8 cellular contexts compared by ENCODE assay signal in the genomic region with DNA sequence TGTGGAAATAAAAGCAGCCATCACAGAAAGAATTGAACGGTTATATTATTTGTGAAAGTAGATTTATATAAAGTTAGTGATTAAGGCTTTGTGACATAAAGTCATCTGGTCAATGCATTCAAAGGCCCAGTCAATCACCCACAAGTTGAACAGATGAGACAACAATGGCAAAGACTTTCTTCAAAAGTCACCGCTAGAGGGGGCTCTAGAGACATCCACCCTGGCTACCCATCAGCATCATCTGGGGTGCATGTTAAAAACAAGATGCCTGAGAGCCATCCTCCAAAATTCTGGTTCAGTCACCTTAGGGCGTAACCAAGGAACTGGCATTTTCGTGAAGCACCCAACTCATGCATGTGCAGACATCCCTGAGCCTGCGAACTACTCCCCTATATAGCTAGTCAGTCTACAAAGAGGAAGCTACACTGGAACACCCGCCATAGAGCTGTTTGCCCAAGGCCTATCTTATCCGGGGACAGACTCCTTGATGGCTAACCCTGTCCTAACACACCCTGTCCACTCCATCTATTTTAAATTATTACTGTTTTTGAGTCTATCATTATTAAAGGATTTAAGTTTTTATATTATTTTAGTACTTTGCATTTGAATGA.
DNase-seq lines count a peak whose midpoint lies in the region; ATAC-seq, FAIRE-seq and TF ChIP-seq lines count a peak whose summit lies in the region.

No MANE protein-coding gene starts in this region.

- H3K9me3 ChIP-seq in GM12878 (replicated peaks; ENCODE audit: control insufficient read depth, insufficient read depth, low read length) = no peaks in the 10 kb centered on the region; the same call in 2 of the 3 replicates

- no peaks in the 10 kb centered on the region for H3K36me3 Mint-ChIP-seq in activated CD4-positive, alpha-beta T cell treated with anti-CD3 and anti-CD28 coated beads, Interleukin-2, amount 10 ng/mL, durations not matched to agents 7 days and 5 days (ENCODE audit: low read depth)

- POLR2A ChIA-PET in activated CD4-positive, alpha-beta T cell treated with anti-CD3 and anti-CD28 coated beads, Interleukin-2, amount 10 ng/mL, durations not matched to agents 7 days and 5 days (lab: Charles Lee) = no interaction called here
- POLR2A ChIA-PET in GM12878 (lab: Charles Lee) = no interaction called here

- DNase-seq in activated CD4-positive, alpha-beta T cell treated with anti-CD3 and anti-CD28 coated beads, Interleukin-2, amount 10 ng/mL, durations not matched to agents 7 days and 5 days = peak; percentile 59
- no peak for DNase-seq in activated CD4-positive, alpha-beta T cell treated with anti-CD3 and anti-CD28 coated beads, Interleukin-2, amount 50 U/mL, for 1 hour
- DNase-seq in NCI-H1105 treated with DMSO at 0.1 percent for 48 hours (lab: John Stamatoyannopoulos, UW) = peak; percentile 61
- no peak for DNase-seq in GM12878 (ENCODE audit: low read depth, low spot score)
- DNase-seq in medulla oblongata (ENCODE audit: extremely low spot score) = peak; percentile 62
- no peak for DNase-seq in G401 (ENCODE audit: low spot score)
- DNase-seq in lower leg skin (ENCODE audit: low spot score in 2 of 2) = no peak

- CTCF ChIA-PET in activated CD4-positive, alpha-beta T cell treated with anti-CD3 and anti-CD28 coated beads, Interleukin-2, amount 10 ng/mL, durations not matched to agents 7 days and 5 days (lab: Charles Lee) = no interaction called here
- CTCF ChIA-PET in GM12878 (lab: Yijun Ruan, JAX) = interaction anchor here (0.6 to 6.1 kb wide), 8 partner anchors 9 to 464 kb away, joined by 3 to 37 read pairs (median 4); no protein-coding TSS in a partner anchor

- peaks cover 1% of the 10 kb centered on the region for H3K9me3 Mint-ChIP-seq in activated CD4-positive, alpha-beta T cell treated with anti-CD3 and anti-CD28 coated beads, Interleukin-2, amount 10 ng/mL, durations not matched to agents 7 days and 5 days

- no peak overlapping the region for H2AFZ ChIP-seq in GM12878 (ENCODE audit: control insufficient read depth, low read depth, low read length)

- H3K4me3 Mint-ChIP-seq in activated CD4-positive, alpha-beta T cell treated with anti-CD3 and anti-CD28 coated beads, Interleukin-2, amount 10 ng/mL, durations not matched to agents 7 days and 5 days = no peak overlapping the region

- no peaks in the 10 kb centered on the region for H3K4me1 ChIP-seq in GM12878 (ENCODE audit: control insufficient read depth, insufficient read depth, low read length)

- H3K27ac Mint-ChIP-seq in activated CD4-positive, alpha-beta T cell treated with anti-CD3 and anti-CD28 coated beads, Interleukin-2, amount 10 ng/mL, durations not matched to agents 7 days and 5 days = no peak overlapping the region

- BruUV-seq in GM12878 (replicated peaks; lab: Mats Ljungman, UMichigan) = no TSS peak

- H3K27me3 ChIP-seq in GM12878 (replicated peaks in 1 of 2; ENCODE audit: control insufficient read depth in 2 of 2, insufficient read depth in 2 of 2, low read length in 1 of 2) = no peaks in the 10 kb centered on the region

- TF ChIP-seq POLR2A in GM12878 (IDR thresholded peaks at IDR 0.05; ENCODE audit: low read depth, low read length) = no peak
- no peak for TF ChIP-seq POLR2A in lower leg skin (IDR thresholded peaks at IDR 0.05)

- FAIRE-seq in GM12878 (lab: Jason Lieb, UNC) = no peak

- WGBS in GM12878 (ENCODE audit: insufficient coverage, insufficient replicate concordance, low lambda C conversion rate, missing lambda C conversion rate) = 26% methylated on average over 7 of the region's 7 CpGs
- 49 to 53% methylated on average over 7 of the region's 7 CpGs for WGBS in lower leg skin, 2 donors

- intact Hi-C loops in GM12878 (cut with micrococcal nuclease; ENCODE audit: unreplicated experiment) = loop anchor here (10.0 kb wide), 1 partner anchor 268 kb away; no protein-coding TSS in a partner anchor
- intact Hi-C loops in lower leg skin (cut with DNase I; ENCODE audit: low total_unique reads) = no loop called here

- H3K4me2 ChIP-seq in GM12878 (ENCODE audit: control insufficient read depth, insufficient read depth) = no peak overlapping the region

- H3K9ac ChIP-seq in GM12878 (ENCODE audit: control insufficient read depth, insufficient read depth, low read length) = no peak overlapping the region

- no peaks in the 10 kb centered on the region for H3K27me3 Mint-ChIP-seq in activated CD4-positive, alpha-beta T cell treated with anti-CD3 and anti-CD28 coated beads, Interleukin-2, amount 10 ng/mL, durations not matched to agents 7 days and 5 days

- RAD21 ChIA-PET in GM12878 (lab: Charles Lee; ENCODE audit: unreplicated experiment) = interaction anchor here (0.6 to 1.6 kb wide), 6 partner anchors 23 to 636 kb away, joined by 3 to 6 read pairs (median 3); no protein-coding TSS in a partner anchor

- no peaks in the 10 kb centered on the region for H3K36me3 ChIP-seq in GM12878 (ENCODE audit: control insufficient read depth in 2 of 2, insufficient read depth in 2 of 2, low read length in 1 of 2)

- H4K20me1 ChIP-seq in GM12878 (ENCODE audit: control insufficient read depth, insufficient read depth) = no peaks in the 10 kb centered on the region

- peak; percentile 13 to 34 (median 23); a peak in 4 of 6 replicates for TF ChIP-seq CTCF in GM12878 (IDR thresholded peaks at IDR 0.05 in 2 of 3, conservative IDR thresholded peaks at IDR 0.05 in 1 of 3; ENCODE audit: control insufficient read depth in 2 of 3, extremely low read depth in 1 of 3, insufficient read depth in 1 of 3, low read depth in 3 of 3, low read length in 3 of 3)
- no peak for TF ChIP-seq CTCF in lower leg skin (IDR thresholded peaks at IDR 0.05)

- TF ChIP-seq EP300 in GM12878 (IDR thresholded peaks at IDR 0.05; ENCODE audit: borderline replicate concordance in 1 of 2, control insufficient read depth in 1 of 2, low read depth in 2 of 2, low read length in 2 of 2) = no peak

- H3K79me2 ChIP-seq in GM12878 (ENCODE audit: control insufficient read depth, insufficient read depth, low read length) = no peaks in the 10 kb centered on the region

- no peak for ATAC-seq in GM12878
- no peak for ATAC-seq in HG02763 (IDR thresholded peaks at IDR 0.05; ENCODE audit: unreplicated experiment)

- H3K4me3 ChIP-seq in GM12878 (no peak overlapping the region), lower leg skin (ENCODE audit: low read depth, poor library complexity, severe bottlenecking) (no peak overlapping the region)

- H3K27ac ChIP-seq in GM12878 (ENCODE audit: control insufficient read depth, insufficient read depth) = no peak overlapping the region

- SMC1A ChIA-PET in GM12878 (lab: Charles Lee; ENCODE audit: uncharacterized antibody, unreplicated experiment) = interaction anchor here (0.9 to 2.8 kb wide), 6 partner anchors 36 to 467 kb away, joined by 3 to 9 read pairs (median 5); no protein-coding TSS in a partner anchor

- H3K4me1 Mint-ChIP-seq in activated CD4-positive, alpha-beta T cell treated with anti-CD3 and anti-CD28 coated beads, Interleukin-2, amount 10 ng/mL, durations not matched to agents 7 days and 5 days = peaks cover 2% of the 10 kb centered on the region

- in situ Hi-C loops in GM12878 (cut with MboI) (no loop called here), G401 (cut with HindIII; ENCODE audit: low sequenced_read_pairs) (no loop called here)

- peak; percentile 38 for TF ChIP-seq RAD21 in GM12878 (IDR thresholded peaks at IDR 0.05; ENCODE audit: insufficient read depth, low read depth, low read length)

TF ChIP-seq in GM12878, 131 proteins besides CTCF, POLR2A, EP300 and RAD21:
- TF ChIP-seq RB1 (IDR thresholded peaks at IDR 0.05; ENCODE audit: borderline replicate concordance) = no peak
- peak; percentile 14; the same call in 1 of the 2 replicates for TF ChIP-seq SMC3 (IDR thresholded peaks at IDR 0.05; ENCODE audit: borderline replicate concordance, low read length)

Comparison
In these comparisons a context has a peak if more than half of its experiments do, and no peak if none do; other contexts are left out.
1. DNase-seq: peak in activated CD4-positive, alpha-beta T cell treated with anti-CD3 and anti-CD28 coated beads, Interleukin-2, amount 10 ng/mL, durations not matched to agents 7 days and 5 days (single experiment), NCI-H1105 treated with DMSO at 0.1 percent for 48 hours (single experiment) and medulla oblongata (single experiment); none in activated CD4-positive, alpha-beta T cell treated with anti-CD3 and anti-CD28 coated beads, Interleukin-2, amount 50 U/mL, for 1 hour (single experiment), GM12878 (single experiment), G401 (single experiment) and lower leg skin (0 of 2).
2. CTCF ChIP-seq: peak in GM12878 (3 of 3); none in lower leg skin (0 of 3).